In the genomic region with DNA sequence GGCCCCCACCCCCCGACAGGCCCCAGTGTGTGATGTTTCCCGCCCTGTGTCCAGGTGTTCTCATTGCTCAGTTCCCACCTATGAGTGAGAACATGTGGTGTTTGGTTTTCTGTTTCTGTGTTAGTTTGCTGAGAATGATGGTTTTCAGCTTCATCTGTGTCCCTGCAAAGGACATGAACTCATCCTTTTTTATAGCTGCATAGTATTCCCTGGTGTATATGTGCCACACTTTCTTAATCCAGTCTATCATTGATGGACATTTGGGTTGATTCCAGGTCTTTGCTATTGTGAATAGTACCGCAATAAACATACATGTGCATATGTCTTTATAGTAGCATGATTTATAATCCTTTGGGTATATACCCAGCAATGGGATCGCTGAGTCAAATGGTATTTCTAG, we compare ENCODE assay signal across 8 cellular contexts. TPM values are rescaled to one million over a fixed set of nuclear protein-coding genes. Genes with fewer than 3 reads are reported as not detected.
"Had no signal": no experiment of that assay in that cellular context is flagged by ENCODE, and none has a peak within 500 bp of the region (broad histone marks: within the 10 kb centered on the region; RNA-seq: fewer than 3 reads in every experiment).

No MANE protein-coding gene starts in this region.

RNA-seq across cellular contexts. Expression of gene ADGRE2, which starts 0.7 kb away (rescaled TPM):
- total RNA-seq: SJSA1 had no signal

RNA-seq across cellular contexts. Expression of gene OR7A5, which starts 57.3 kb away (rescaled TPM):
- total RNA-seq: MCF 10A, NCI-H460, OCI-LY7, PC-9, Right ventricle myocardium superior, RPMI7951, SJSA1 had no signal
- polyA plus RNA-seq: SK-N-SH had no signal

RNA-seq across cellular contexts. Expression of gene OR7C1, which starts 57.3 kb away (rescaled TPM):
- total RNA-seq: MCF 10A, NCI-H460, OCI-LY7, PC-9, Right ventricle myocardium superior, SJSA1 had no signal
- polyA plus RNA-seq: SK-N-SH had no signal
